In the genomic region with DNA sequence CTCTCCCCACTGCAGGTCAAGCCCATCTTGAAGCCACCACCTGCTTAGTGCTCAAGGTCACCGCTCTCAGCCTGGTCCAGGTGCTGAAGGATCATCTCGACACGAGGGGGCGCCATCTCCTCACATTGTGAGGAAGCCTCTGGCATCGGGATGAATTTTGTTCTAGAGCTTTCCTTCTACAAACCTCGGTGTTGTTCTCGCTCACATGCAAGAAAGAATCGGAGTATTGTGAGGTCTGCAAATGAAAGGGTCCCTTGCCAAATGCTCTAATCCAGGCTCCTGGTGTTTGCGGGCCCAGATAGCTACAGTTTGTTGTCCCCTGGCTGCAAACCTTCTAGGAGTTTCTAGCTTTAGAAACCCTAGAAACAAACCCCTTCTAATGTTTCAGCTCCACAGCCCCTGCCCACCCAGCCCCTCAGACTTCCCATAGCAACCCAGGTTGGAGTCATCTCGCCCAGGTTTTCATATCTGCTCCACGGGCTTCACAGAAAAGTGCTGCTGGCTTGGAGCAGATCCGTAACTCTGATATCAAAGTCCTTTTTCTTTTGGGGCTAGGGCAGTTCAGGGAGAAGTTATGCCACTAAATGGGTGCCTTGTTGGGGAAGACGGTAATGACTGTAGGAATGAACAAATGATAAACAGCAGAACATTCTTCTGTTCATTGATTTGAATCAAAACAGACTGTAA, we compare ENCODE assay signal across 8 cellular contexts. TPM values are rescaled to one million over a fixed set of nuclear protein-coding genes. Genes with fewer than 3 reads are reported as not detected.
A peak's percentile ranks its signal among the peaks of the same experiment; 100 is the strongest.
DNase-seq lines count a peak whose midpoint lies in the region; ATAC-seq, FAIRE-seq and TF ChIP-seq lines count a peak whose summit lies in the region.

No MANE protein-coding gene starts in this region.

- H3K36me3 ChIP-seq in small intestine (ENCODE audit: control insufficient read depth in 2 of 2, insufficient read depth in 2 of 2, low read length in 2 of 2) = no peaks in the 10 kb centered on the region

- no peaks in the 10 kb centered on the region for H3K4me1 ChIP-seq in small intestine (ENCODE audit: control insufficient read depth in 2 of 2, insufficient read depth in 1 of 2, low read depth in 1 of 2, low read length in 1 of 2)

- TF ChIP-seq CTCF in astrocyte of the cerebellum (IDR thresholded peaks at IDR 0.05; ENCODE audit: low read depth, low read length, missing control alignments) = peak; percentile 89

- DNase-seq in GF-D8 (lab: John Stamatoyannopoulos, UW) = peak; percentile 31
- peak; percentile 90 for DNase-seq in NCI-H187 treated with DMSO at 0.1 percent for 48 hours (lab: John Stamatoyannopoulos, UW)
- DNase-seq in T-helper 22 cell (ENCODE audit: low read depth) = peak; percentile 66
- DNase-seq in astrocyte of the cerebellum (ENCODE audit: low read depth) = peak; percentile 66
- peak; percentile 27 to 95 (median 78) for DNase-seq in hypothalamus (lab: John Stamatoyannopoulos, UW)
- DNase-seq in small intestine = peak; percentile 90

- H3K27ac ChIP-seq in small intestine (ENCODE audit: low read depth in 1 of 2, low read length in 1 of 2) = no peak overlapping the region

- in situ Hi-C loops in astrocyte of the cerebellum (cut with HindIII; ENCODE audit: low sequenced_read_pairs) = no loop called here

- WGBS in small intestine, 3 donors = 8 to 19% (median 15%) methylated on average over 13 of the region's 13 CpGs

- ATAC-seq in HG02759 (IDR thresholded peaks at IDR 0.05; ENCODE audit: unreplicated experiment) (peak; percentile 88), HG03469 (IDR thresholded peaks at IDR 0.05; ENCODE audit: unreplicated experiment) (no peak)

- no peak for FAIRE-seq in small intestine (lab: Jason Lieb, UNC)

- no peaks in the 10 kb centered on the region for H3K27me3 ChIP-seq in small intestine (ENCODE audit: control insufficient read depth in 2 of 2, insufficient read depth in 2 of 2, low read length in 2 of 2)

- H3K4me3 ChIP-seq in astrocyte of the cerebellum (ENCODE audit: low read depth, low read length) (no peak overlapping the region), small intestine (ENCODE audit: low read depth in 1 of 2, low read length in 2 of 2) (no peak overlapping the region)

- no peaks in the 10 kb centered on the region for H3K9me3 ChIP-seq in small intestine (ENCODE audit: control insufficient read depth, low read depth)

RNA-seq across cellular contexts. Expression of a gene that starts 8.6 kb away (rescaled TPM):
- 100 to 1,000 TPM; 458 to 904 (median 722) TPM for polyA plus RNA-seq in small intestine

Comparison
In these comparisons a context has a peak if more than half of its experiments do, and no peak if none do; other contexts are left out.
1. DNase-seq: peak in every context shown above with its lines; median percentile 90 in NCI-H187 treated with DMSO at 0.1 percent for 48 hours; 90 in small intestine; 78 in hypothalamus; 66 in T-helper 22 cell; 66 in astrocyte of the cerebellum; 31 in GF-D8.